9 cellular contexts compared by ENCODE assay signal in genomic region chr19:52172347-52172746, GRCh38. TPM values are rescaled to one million over a fixed set of nuclear protein-coding genes. Genes with fewer than 3 reads are reported as not detected.
DNase-seq lines count a peak whose midpoint lies in the region; ATAC-seq, FAIRE-seq and TF ChIP-seq lines count a peak whose summit lies in the region.
"Had no signal": no experiment of that assay in that cellular context is flagged by ENCODE, and none has a peak within 500 bp of the region (broad histone marks: within the 10 kb centered on the region; RNA-seq: fewer than 3 reads in every experiment).

No MANE protein-coding gene starts in this region.

- BruUV-seq in HepG2 (replicated peaks; lab: Mats Ljungman, UMichigan): no TSS peak

- H3K36me3 Mint-ChIP-seq in activated naive CD8-positive, alpha-beta T cell treated with anti-CD3 and anti-CD28 coated beads, Interleukin-2, amount 10 ng/mL, durations not matched to agents 7 days and 5 days: peaks cover 38% of the 10 kb centered on the region
- H3K36me3 Mint-ChIP-seq in naive B cell: peaks cover 7 to 14% of the 10 kb centered on the region in 2 donors

- TF ChIP-seq POLR2A in HepG2 (IDR thresholded peaks at IDR 0.05; ENCODE audit: insufficient read depth in 1 of 2, low read depth in 2 of 2, low read length in 2 of 2) (no peak), right lobe of liver (IDR thresholded peaks at IDR 0.05) (no peak)

- H3K9me3 Mint-ChIP-seq in activated naive CD8-positive, alpha-beta T cell treated with anti-CD3 and anti-CD28 coated beads, Interleukin-2, amount 10 ng/mL, durations not matched to agents 7 days and 5 days: peaks cover 11% of the 10 kb centered on the region
- H3K9me3 Mint-ChIP-seq in naive B cell: peaks cover 0 to 4% (median 0%) of the 10 kb centered on the region in 7 donors

- POLR2A ChIA-PET in HepG2 (lab: Yijun Ruan, JAX): interaction anchor here (1.9 to 3.1 kb wide), 3 partner anchors 17 to 32 kb away, joined by 4 to 26 read pairs (median 8); partner anchors contain the start of genes PPP2R1A and ZNF616
- POLR2A ChIA-PET in activated naive CD8-positive, alpha-beta T cell treated with anti-CD3 and anti-CD28 coated beads, Interleukin-2, amount 10 ng/mL, durations not matched to agents 7 days and 5 days (lab: Charles Lee): interaction anchor here (1.2 to 2.7 kb wide), 2 partner anchors 17 to 246 kb away, joined by 3 to 26 read pairs; partner anchors contain the start of gene PPP2R1A

- H3K4me1 ChIP-seq in HepG2 (ENCODE audit: insufficient read depth, low read length) (peaks cover 20% of the 10 kb centered on the region), right lobe of liver (no peaks in the 10 kb centered on the region), upper lobe of right lung (peaks cover 10% of the 10 kb centered on the region)

- no peaks in the 10 kb centered on the region for H4K20me1 ChIP-seq in HepG2 (ENCODE audit: insufficient read depth, low read length)

- CTCF ChIA-PET in HepG2 (lab: Yijun Ruan, JAX; ENCODE audit: low intra/inter-chr PET ratio, low total read pairs): no interaction called here

- in situ Hi-C loops in HepG2 (cut with HindIII; ENCODE audit: extremely low pct_ligation_motif_present, low pct_unique_long_range_greater_than_20kb): no loop called here

- H3K36me3 ChIP-seq in HepG2 (replicated peaks in 1 of 2; ENCODE audit: control insufficient read depth in 1 of 2, insufficient read depth in 2 of 2, low read length in 2 of 2) (peaks cover 0 to 6% of the 10 kb centered on the region in 2 experiments; a peak in 2 of 5 replicates), right lobe of liver (peaks cover 0 to 8% (median 2%) of the 10 kb centered on the region in 4 donors), upper lobe of right lung (peaks cover 8% of the 10 kb centered on the region)

- H3K9me3 ChIP-seq in HepG2 (ENCODE audit: low read length) (no peaks in the 10 kb centered on the region), right lobe of liver (peaks cover 0 to 5% (median 0%) of the 10 kb centered on the region in 4 donors), upper lobe of right lung (no peaks in the 10 kb centered on the region)

- peak overlapping the region; percentile 77 for H3K4me2 ChIP-seq in HepG2 (ENCODE audit: low read depth, low read length)

- no peaks in the 10 kb centered on the region for H3K27me3 Mint-ChIP-seq in activated naive CD8-positive, alpha-beta T cell treated with anti-CD3 and anti-CD28 coated beads, Interleukin-2, amount 10 ng/mL, durations not matched to agents 7 days and 5 days
- no peaks in the 10 kb centered on the region for H3K27me3 Mint-ChIP-seq in naive B cell

- H3K27ac ChIP-seq in HepG2 (ENCODE audit: extremely low read length, insufficient read depth, low read length) (no peak overlapping the region), right lobe of liver (no peak overlapping the region), upper lobe of right lung (no peak overlapping the region), caudate nucleus (ENCODE audit: low read depth, low read length) (no peak overlapping the region)

- TF ChIP-seq EP300 in HepG2 (IDR thresholded peaks at IDR 0.05; ENCODE audit: low read depth in 2 of 2, low read length in 2 of 2) (no peak), HepG2 (CRISPR knock-in tag; IDR thresholded peaks at IDR 0.05; ENCODE audit: borderline replicate concordance) (no peak)

- TF ChIP-seq CTCF in HepG2 (CRISPR knock-in tag; IDR thresholded peaks at IDR 0.05): no peak
- no peak for TF ChIP-seq CTCF in right lobe of liver (IDR thresholded peaks at IDR 0.05)
- TF ChIP-seq CTCF in upper lobe of right lung (IDR thresholded peaks at IDR 0.05): no peak

- H3K27ac Mint-ChIP-seq in activated naive CD8-positive, alpha-beta T cell treated with anti-CD3 and anti-CD28 coated beads, Interleukin-2, amount 10 ng/mL, durations not matched to agents 7 days and 5 days: peak overlapping the region; percentile 28
- peak overlapping the region in 3 of 6 donors; percentile 30 to 98 (median 37) for H3K27ac Mint-ChIP-seq in naive B cell

- intact Hi-C loops in HepG2 (cut with micrococcal nuclease; ENCODE audit: unreplicated experiment) (no loop called here), right lobe of liver (cut with DNase I) (no loop called here), upper lobe of right lung (cut with DNase I) (no loop called here)

- TF ChIP-seq RAD21 in HepG2 (CRISPR knock-in tag; IDR thresholded peaks at IDR 0.05): no peak

- H3K27me3 ChIP-seq in HepG2 (ENCODE audit: control insufficient read depth in 1 of 2, insufficient read depth in 2 of 2, low read length in 2 of 2) (no peaks in the 10 kb centered on the region; a peak in 1 of 5 replicates), right lobe of liver (no peaks in the 10 kb centered on the region), upper lobe of right lung (no peaks in the 10 kb centered on the region)

- H3K4me3 ChIP-seq in HepG2 (replicated peaks in 1 of 3; ENCODE audit: insufficient read depth in 1 of 3, low read depth in 2 of 3, low read length in 3 of 3): peak overlapping the region; percentile 61 to 88 (median 83)
- H3K4me3 ChIP-seq in right lobe of liver: no peak overlapping the region
- H3K4me3 ChIP-seq in upper lobe of right lung: no peak overlapping the region

- H3K4me1 Mint-ChIP-seq in activated naive CD8-positive, alpha-beta T cell treated with anti-CD3 and anti-CD28 coated beads, Interleukin-2, amount 10 ng/mL, durations not matched to agents 7 days and 5 days: peaks cover 19% of the 10 kb centered on the region
- peaks cover 20 to 44% (median 23%) of the 10 kb centered on the region in 3 donors for H3K4me1 Mint-ChIP-seq in naive B cell

- no peak for FAIRE-seq in HepG2 (lab: Jason Lieb, UNC)

- ATAC-seq in HepG2 (no peak), right lobe of liver (no peak), naive B cell (ENCODE audit: low read depth in 2 of 2) (no peak), upper lobe of right lung (no peak), HG02678 (IDR thresholded peaks at IDR 0.05; ENCODE audit: unreplicated experiment) (no peak)
- ATAC-seq in activated naive CD8-positive, alpha-beta T cell treated with anti-CD3 and anti-CD28 coated beads, Interleukin-2, amount 10 ng/mL, durations not matched to agents 7 days and 5 days (ENCODE audit: low read depth): no peak

- H3K4me3 Mint-ChIP-seq in activated naive CD8-positive, alpha-beta T cell treated with anti-CD3 and anti-CD28 coated beads, Interleukin-2, amount 10 ng/mL, durations not matched to agents 7 days and 5 days: peak overlapping the region; percentile 92
- peak overlapping the region in 6 of 8 donors; percentile 97 to 99 (median 98) for H3K4me3 Mint-ChIP-seq in naive B cell

- no peak for DNase-seq in HepG2 (ENCODE audit: low spot score)
- DNase-seq in right lobe of liver: no peak
- no peak for DNase-seq in activated naive CD8-positive, alpha-beta T cell treated with anti-CD3 and anti-CD28 coated beads, Interleukin-2, amount 10 ng/mL, durations not matched to agents 7 days and 5 days
- DNase-seq in naive B cell: no peak
- DNase-seq in upper lobe of right lung: no peak
- DNase-seq in NCI-H1436 treated with DMSO at 0.1 percent for 48 hours (lab: John Stamatoyannopoulos, UW): no peak
- DNase-seq in caudate nucleus (lab: John Stamatoyannopoulos, UW): no peak
- DNase-seq: activated CD4-positive, alpha-beta T cell treated with anti-CD3 and anti-CD28 coated beads, Interleukin-2, amount 50 U/mL, for 4 hours had no signal

- no peaks in the 10 kb centered on the region for H3K79me2 ChIP-seq in HepG2 (ENCODE audit: insufficient read depth, low read length)

- WGBS in HepG2 (ENCODE audit: low lambda C conversion rate): 89% methylated on average over 1 of the region's 1 CpG
- 100% methylated on average over 1 of the region's 1 CpG for WGBS in right lobe of liver (ENCODE audit: insufficient coverage, low coverage, low lambda C conversion rate, missing lambda C conversion rate)

- H2AFZ ChIP-seq in HepG2 (ENCODE audit: low read length): peak overlapping the region; percentile 97

- peak overlapping the region; percentile 71 for H3K9ac ChIP-seq in HepG2 (ENCODE audit: insufficient read depth, low read depth, low read length)

RNA-seq across cellular contexts. Expression of gene ZNF836, which starts 0.9 kb away (rescaled TPM):
- total RNA-seq in HepG2 (2016; rRNA removed; fragmentation: Illumina TruSeq; extraction: Trizol): 5.3 and 5.8 TPM in 2 replicates
- total RNA-seq in HepG2 (2016; cell fraction: cytosol; rRNA removed; fragmentation: Illumina TruSeq; extraction: Trizol; ENCODE audit: low read depth): 0.40 and 0.44 TPM in 2 replicates
- 6.1 and 6.2 TPM in 2 replicates for total RNA-seq in HepG2 (2016; cell fraction: insoluble cytoplasmic fraction; rRNA removed; fragmentation: Illumina TruSeq; extraction: Trizol)
- 2.5 and 5.1 TPM in 2 replicates for total RNA-seq in HepG2 (2016; cell fraction: membrane; rRNA removed; fragmentation: Illumina TruSeq; extraction: Trizol)
- 3.3 and 6.3 TPM in 2 replicates for total RNA-seq in HepG2 (2016; cell fraction: nucleus; rRNA removed; fragmentation: Illumina TruSeq; extraction: Trizol)
- 1.6 and 1.7 TPM in 2 replicates for polyA plus RNA-seq in HepG2 (2011; rRNA removed)
- polyA plus RNA-seq in HepG2 (2011; cell fraction: cytosol; rRNA removed): 1.2 and 1.4 TPM in 2 replicates
- polyA plus RNA-seq in HepG2 (2011; cell fraction: nucleus; rRNA removed): 4.9 and 5.3 TPM in 2 replicates
- polyA plus RNA-seq in HepG2 (2012): 5.1 and 5.7 TPM in 2 replicates
- polyA plus RNA-seq in HepG2 (2016; cell fraction: cytosol; fragmentation: Illumina TruSeq; extraction: Trizol; ENCODE audit: low read depth): 1.4 TPM in 2 replicates
- polyA plus RNA-seq in HepG2 (2016; cell fraction: insoluble cytoplasmic fraction; fragmentation: Illumina TruSeq; extraction: Trizol; ENCODE audit: low read depth): 4.1 and 4.7 TPM in 2 replicates
- 1.8 and 1.9 TPM in 2 replicates for polyA plus RNA-seq in HepG2 (2016; cell fraction: membrane; fragmentation: Illumina TruSeq; extraction: Trizol; ENCODE audit: low read depth)
- polyA plus RNA-seq in HepG2 (2016; cell fraction: nucleus; fragmentation: Illumina TruSeq; extraction: Trizol; ENCODE audit: insufficient read depth, low read depth): 7.2 and 10.4 TPM in 2 replicates
- polyA minus RNA-seq in HepG2 (2011; rRNA and poly(A)+ RNA removed; ENCODE audit: low replicate concordance): 2.0 and 3.9 TPM in 2 replicates
- polyA minus RNA-seq in HepG2 (2011; cell fraction: cytosol; rRNA and poly(A)+ RNA removed): 3.2 and 4.6 TPM in 2 replicates
- 7.6 and 10.2 TPM in 2 replicates for polyA minus RNA-seq in HepG2 (2011; cell fraction: nucleus; rRNA and poly(A)+ RNA removed)
- 1 to 10 TPM; 1.5 to 3.7 (median 2.8) TPM for total RNA-seq in right lobe of liver
- 10 to 100 TPM; 25.8 to 29.2 TPM for total RNA-seq in activated naive CD8-positive, alpha-beta T cell treated with anti-CD3 and anti-CD28 coated beads, Interleukin-2, amount 10 ng/mL, durations not matched to agents 7 days and 5 days
- 10 to 100 TPM in 4 of 6 donors, 1 to 10 TPM in 2; 8.2 to 21.1 (median 12.0) TPM for polyA plus RNA-seq in naive B cell (ENCODE audit: low read depth in 6 of 6)
- 20.7 TPM for total RNA-seq in upper lobe of right lung

RNA-seq across cellular contexts. Expression of gene PPP2R1A, which starts 17.5 kb away (rescaled TPM):
- total RNA-seq in HepG2 (2016; rRNA removed; fragmentation: Illumina TruSeq; extraction: Trizol): 130 and 141 TPM in 2 replicates
- 13.2 and 14.6 TPM in 2 replicates for total RNA-seq in HepG2 (2016; cell fraction: cytosol; rRNA removed; fragmentation: Illumina TruSeq; extraction: Trizol; ENCODE audit: low read depth)
- total RNA-seq in HepG2 (2016; cell fraction: insoluble cytoplasmic fraction; rRNA removed; fragmentation: Illumina TruSeq; extraction: Trizol): 127 and 142 TPM in 2 replicates
- total RNA-seq in HepG2 (2016; cell fraction: membrane; rRNA removed; fragmentation: Illumina TruSeq; extraction: Trizol): 48.8 and 52.7 TPM in 2 replicates
- 60.6 and 73.7 TPM in 2 replicates for total RNA-seq in HepG2 (2016; cell fraction: nucleus; rRNA removed; fragmentation: Illumina TruSeq; extraction: Trizol)
- polyA plus RNA-seq in HepG2 (2011; rRNA removed): 86.7 and 106 TPM in 2 replicates
- 70.4 and 89.0 TPM in 2 replicates for polyA plus RNA-seq in HepG2 (2011; cell fraction: cytosol; rRNA removed)
- polyA plus RNA-seq in HepG2 (2011; cell fraction: nucleus; rRNA removed): 66.3 and 74.9 TPM in 2 replicates
- polyA plus RNA-seq in HepG2 (2012): 139 and 160 TPM in 2 replicates
- polyA plus RNA-seq in HepG2 (2016; cell fraction: cytosol; fragmentation: Illumina TruSeq; extraction: Trizol; ENCODE audit: low read depth): 22.6 and 27.2 TPM in 2 replicates
- 141 and 165 TPM in 2 replicates for polyA plus RNA-seq in HepG2 (2016; cell fraction: insoluble cytoplasmic fraction; fragmentation: Illumina TruSeq; extraction: Trizol; ENCODE audit: low read depth)
- 51.8 and 55.1 TPM in 2 replicates for polyA plus RNA-seq in HepG2 (2016; cell fraction: membrane; fragmentation: Illumina TruSeq; extraction: Trizol; ENCODE audit: low read depth)
- 79.3 and 95.6 TPM in 2 replicates for polyA plus RNA-seq in HepG2 (2016; cell fraction: nucleus; fragmentation: Illumina TruSeq; extraction: Trizol; ENCODE audit: insufficient read depth, low read depth)
- polyA minus RNA-seq in HepG2 (2011; rRNA and poly(A)+ RNA removed; ENCODE audit: low replicate concordance): 326 and 356 TPM in 2 replicates
- polyA minus RNA-seq in HepG2 (2011; cell fraction: cytosol; rRNA and poly(A)+ RNA removed): 120 and 131 TPM in 2 replicates
- polyA minus RNA-seq in HepG2 (2011; cell fraction: nucleus; rRNA and poly(A)+ RNA removed): 94.9 and 101 TPM in 2 replicates
- total RNA-seq in right lobe of liver: 10 to 100 TPM; 59.4 to 93.0 (median 82.4) TPM
- total RNA-seq in activated naive CD8-positive, alpha-beta T cell treated with anti-CD3 and anti-CD28 coated beads, Interleukin-2, amount 10 ng/mL, durations not matched to agents 7 days and 5 days: 100 to 1,000 TPM; 184 to 187 TPM
- polyA plus RNA-seq in naive B cell (ENCODE audit: low read depth in 6 of 6): 100 to 1,000 TPM; 179 to 222 (median 202) TPM
- total RNA-seq in upper lobe of right lung: 160 TPM

RNA-seq across cellular contexts. Expression of gene ZNF616, which starts 32.6 kb away (rescaled TPM):
- total RNA-seq in HepG2 (2016; rRNA removed; fragmentation: Illumina TruSeq; extraction: Trizol) (10.4 and 19.8 TPM in 2 replicates), right lobe of liver (1 to 10 TPM; 1.9 to 6.2 (median 4.2) TPM), upper lobe of right lung (9.5 TPM)
- 1.5 and 1.7 TPM in 2 replicates for total RNA-seq in HepG2 (2016; cell fraction: cytosol; rRNA removed; fragmentation: Illumina TruSeq; extraction: Trizol; ENCODE audit: low read depth)
- 11.8 and 19.2 TPM in 2 replicates for total RNA-seq in HepG2 (2016; cell fraction: insoluble cytoplasmic fraction; rRNA removed; fragmentation: Illumina TruSeq; extraction: Trizol)
- total RNA-seq in HepG2 (2016; cell fraction: membrane; rRNA removed; fragmentation: Illumina TruSeq; extraction: Trizol): 5.0 and 6.2 TPM in 2 replicates
- total RNA-seq in HepG2 (2016; cell fraction: nucleus; rRNA removed; fragmentation: Illumina TruSeq; extraction: Trizol): 6.9 and 9.4 TPM in 2 replicates
- polyA plus RNA-seq in HepG2 (2011; rRNA removed) (2.2 and 3.2 TPM in 2 replicates), naive B cell (ENCODE audit: low read depth in 6 of 6) (1 to 10 TPM; 2.2 to 7.1 (median 4.9) TPM)
- polyA plus RNA-seq in HepG2 (2011; cell fraction: cytosol; rRNA removed): 1.2 and 2.3 TPM in 2 replicates
- 2.3 and 3.8 TPM in 2 replicates for polyA plus RNA-seq in HepG2 (2011; cell fraction: nucleus; rRNA removed)
- polyA plus RNA-seq in HepG2 (2012): 6.6 and 7.4 TPM in 2 replicates
- polyA plus RNA-seq in HepG2 (2016; cell fraction: cytosol; fragmentation: Illumina TruSeq; extraction: Trizol; ENCODE audit: low read depth): 0.31 and 0.53 TPM in 2 replicates
- 9.5 and 10.9 TPM in 2 replicates for polyA plus RNA-seq in HepG2 (2016; cell fraction: insoluble cytoplasmic fraction; fragmentation: Illumina TruSeq; extraction: Trizol; ENCODE audit: low read depth)
- 1.3 and 1.5 TPM in 2 replicates for polyA plus RNA-seq in HepG2 (2016; cell fraction: membrane; fragmentation: Illumina TruSeq; extraction: Trizol; ENCODE audit: low read depth)
- polyA plus RNA-seq in HepG2 (2016; cell fraction: nucleus; fragmentation: Illumina TruSeq; extraction: Trizol; ENCODE audit: insufficient read depth, low read depth): 7.8 and 9.0 TPM in 2 replicates
- polyA minus RNA-seq in HepG2 (2011; rRNA and poly(A)+ RNA removed; ENCODE audit: low replicate concordance): 8.7 and 9.8 TPM in 2 replicates
- polyA minus RNA-seq in HepG2 (2011; cell fraction: cytosol; rRNA and poly(A)+ RNA removed): 3.9 and 4.6 TPM in 2 replicates
- 9.7 and 18.8 TPM in 2 replicates for polyA minus RNA-seq in HepG2 (2011; cell fraction: nucleus; rRNA and poly(A)+ RNA removed)
- total RNA-seq in activated naive CD8-positive, alpha-beta T cell treated with anti-CD3 and anti-CD28 coated beads, Interleukin-2, amount 10 ng/mL, durations not matched to agents 7 days and 5 days: 10 to 100 TPM; 12.1 to 13.3 TPM

Comparison
In these comparisons a context has a peak if more than half of its experiments do, and no peak if none do; other contexts are left out.
1. H3K4me3 ChIP-seq: peak in HepG2 (3 of 3); none in right lobe of liver (0 of 3) and upper lobe of right lung (single experiment).